Comparison of ENCODE assay signal across 1 cellular context in the genomic region with DNA sequence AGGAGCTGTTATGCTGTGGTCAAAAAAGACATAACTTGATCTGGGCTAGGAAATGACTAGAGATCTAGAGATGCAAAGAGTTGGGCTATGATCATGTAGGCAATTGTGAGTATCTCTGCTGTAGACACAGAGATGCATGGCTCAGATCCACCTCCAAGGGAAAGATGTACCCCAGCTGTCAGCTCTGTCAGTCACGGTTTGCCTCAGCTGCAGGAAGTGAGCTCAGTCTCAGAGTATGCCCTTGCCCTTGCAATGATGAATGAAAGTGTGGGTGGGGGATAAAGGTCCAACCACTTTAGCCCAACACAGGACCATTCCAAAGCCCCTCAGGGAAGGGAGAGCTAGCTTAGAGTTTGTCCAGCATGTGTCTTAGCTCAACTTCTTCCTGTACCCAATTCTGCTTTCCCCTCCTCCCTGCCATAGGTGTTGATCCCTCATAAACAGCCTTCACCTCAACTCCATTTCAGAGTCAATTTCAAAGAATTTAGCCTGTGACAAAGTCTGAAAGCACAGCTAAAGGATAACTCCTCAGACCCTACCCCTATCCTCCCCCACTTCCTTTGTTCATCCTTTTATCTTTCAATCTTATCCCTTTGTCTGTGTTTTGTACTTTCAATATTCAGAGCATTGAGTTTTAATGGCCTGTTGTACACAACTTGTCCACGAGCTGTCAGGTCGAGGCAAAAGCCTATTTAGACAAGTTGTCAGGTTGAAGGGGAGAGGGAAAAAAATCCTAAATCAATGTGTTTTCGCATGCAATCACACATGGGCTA.
A peak's percentile ranks its signal among the peaks of the same experiment; 100 is the strongest.
TF ChIP-seq lines count a peak whose summit lies in the region.

No MANE protein-coding gene starts in this region.

TF ChIP-seq in GM12878, 131 proteins besides CTCF, POLR2A, EP300 and RAD21 (continued from another document):
- TF ChIP-seq, protein P1, sequence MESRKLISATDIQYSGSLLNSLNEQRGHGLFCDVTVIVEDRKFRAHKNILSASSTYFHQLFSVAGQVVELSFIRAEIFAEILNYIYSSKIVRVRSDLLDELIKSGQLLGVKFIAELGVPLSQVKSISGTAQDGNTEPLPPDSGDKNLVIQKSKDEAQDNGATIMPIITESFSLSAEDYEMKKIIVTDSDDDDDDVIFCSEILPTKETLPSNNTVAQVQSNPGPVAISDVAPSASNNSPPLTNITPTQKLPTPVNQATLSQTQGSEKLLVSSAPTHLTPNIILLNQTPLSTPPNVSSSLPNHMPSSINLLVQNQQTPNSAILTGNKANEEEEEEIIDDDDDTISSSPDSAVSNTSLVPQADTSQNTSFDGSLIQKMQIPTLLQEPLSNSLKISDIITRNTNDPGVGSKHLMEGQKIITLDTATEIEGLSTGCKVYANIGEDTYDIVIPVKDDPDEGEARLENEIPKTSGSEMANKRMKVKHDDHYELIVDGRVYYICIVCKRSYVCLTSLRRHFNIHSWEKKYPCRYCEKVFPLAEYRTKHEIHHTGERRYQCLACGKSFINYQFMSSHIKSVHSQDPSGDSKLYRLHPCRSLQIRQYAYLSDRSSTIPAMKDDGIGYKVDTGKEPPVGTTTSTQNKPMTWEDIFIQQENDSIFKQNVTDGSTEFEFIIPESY (IDR thresholded peaks at IDR 0.05), result no peak
- TF ChIP-seq SREBF1 (IDR thresholded peaks at IDR 0.05; ENCODE audit: low read length) (no peak), TCF3 (IDR thresholded peaks at IDR 0.05; ENCODE audit: borderline replicate concordance, insufficient read depth, low read depth, low read length) (peak; percentile 90), BMI1 (IDR thresholded peaks at IDR 0.05; ENCODE audit: borderline replicate concordance) (no peak), MTA3 (IDR thresholded peaks at IDR 0.05; ENCODE audit: borderline replicate concordance, low read length) (no peak), HDAC2 (IDR thresholded peaks at IDR 0.05) (no peak), POLR2AphosphoS2 (IDR thresholded peaks at IDR 0.05; ENCODE audit: low read depth, low read length) (no peak), ATF7 (IDR thresholded peaks at IDR 0.05; ENCODE audit: low read depth) (0 out of 2 replicates have a peak, but pooled peaks have one; percentile 25), ESRRA (IDR thresholded peaks at IDR 0.05; ENCODE audit: low read length) (no peak), TCF12 (IDR thresholded peaks at IDR 0.05; ENCODE audit: low read depth, low read length) (peak; percentile 91), SMAD1 (IDR thresholded peaks at IDR 0.05; ENCODE audit: low read depth, partially characterized antibody) (no peak), BHLHE40 (IDR thresholded peaks at IDR 0.05; ENCODE audit: borderline replicate concordance in 1 of 2, low read depth in 2 of 2, low read length in 1 of 2) (peak in 1 of 2 experiments; percentile 51; a peak in 1 of 4 replicates), NFYA (IDR thresholded peaks at IDR 0.05; ENCODE audit: borderline replicate concordance, low read depth, low read length) (no peak), RAD51 (IDR thresholded peaks at IDR 0.05) (no peak), HDAC6 (IDR thresholded peaks at IDR 0.05; ENCODE audit: unreplicated experiment) (no peak), ZNF274 (IDR thresholded peaks at IDR 0.05; ENCODE audit: insufficient read depth, insufficient read length) (no peak), EED (IDR thresholded peaks at IDR 0.05; ENCODE audit: low read depth) (no peak), ZNF217 (IDR thresholded peaks at IDR 0.05) (no peak), TARDBP (IDR thresholded peaks at IDR 0.05; ENCODE audit: borderline replicate concordance) (no peak), GATAD2B (conservative IDR thresholded peaks at IDR 0.05; ENCODE audit: low read depth) (no peak), MTA2 (IDR thresholded peaks at IDR 0.05; ENCODE audit: low read depth) (no peak), SRF (IDR thresholded peaks at IDR 0.05; ENCODE audit: low read depth in 2 of 2, low read length in 2 of 2) (no peak), CBX3 (IDR thresholded peaks at IDR 0.05; ENCODE audit: borderline replicate concordance, low read depth) (no peak), NR2F1 (conservative IDR thresholded peaks at IDR 0.05) (0 out of 2 replicates have a peak, but pooled peaks have one; percentile 16), IKZF1 (conservative IDR thresholded peaks at IDR 0.05) (0 out of 2 replicates have a peak, but pooled peaks have one; percentile 17), CEBPB (IDR thresholded peaks at IDR 0.05; ENCODE audit: borderline replicate concordance in 1 of 2, low read depth in 2 of 2, low read length in 2 of 2) (no peak), RUNX3 (IDR thresholded peaks at IDR 0.05; ENCODE audit: low read length) (0 out of 2 replicates have a peak, but pooled peaks have one; percentile 28), ZBED1 (IDR thresholded peaks at IDR 0.05; ENCODE audit: borderline replicate concordance) (no peak), DPF2 (IDR thresholded peaks at IDR 0.05) (0 out of 2 replicates have a peak, but pooled peaks have one; percentile 34), RELA (IDR thresholded peaks at IDR 0.05; ENCODE audit: borderline replicate concordance, partially characterized antibody) (no peak)
- TF ChIP-seq, protein P2, sequence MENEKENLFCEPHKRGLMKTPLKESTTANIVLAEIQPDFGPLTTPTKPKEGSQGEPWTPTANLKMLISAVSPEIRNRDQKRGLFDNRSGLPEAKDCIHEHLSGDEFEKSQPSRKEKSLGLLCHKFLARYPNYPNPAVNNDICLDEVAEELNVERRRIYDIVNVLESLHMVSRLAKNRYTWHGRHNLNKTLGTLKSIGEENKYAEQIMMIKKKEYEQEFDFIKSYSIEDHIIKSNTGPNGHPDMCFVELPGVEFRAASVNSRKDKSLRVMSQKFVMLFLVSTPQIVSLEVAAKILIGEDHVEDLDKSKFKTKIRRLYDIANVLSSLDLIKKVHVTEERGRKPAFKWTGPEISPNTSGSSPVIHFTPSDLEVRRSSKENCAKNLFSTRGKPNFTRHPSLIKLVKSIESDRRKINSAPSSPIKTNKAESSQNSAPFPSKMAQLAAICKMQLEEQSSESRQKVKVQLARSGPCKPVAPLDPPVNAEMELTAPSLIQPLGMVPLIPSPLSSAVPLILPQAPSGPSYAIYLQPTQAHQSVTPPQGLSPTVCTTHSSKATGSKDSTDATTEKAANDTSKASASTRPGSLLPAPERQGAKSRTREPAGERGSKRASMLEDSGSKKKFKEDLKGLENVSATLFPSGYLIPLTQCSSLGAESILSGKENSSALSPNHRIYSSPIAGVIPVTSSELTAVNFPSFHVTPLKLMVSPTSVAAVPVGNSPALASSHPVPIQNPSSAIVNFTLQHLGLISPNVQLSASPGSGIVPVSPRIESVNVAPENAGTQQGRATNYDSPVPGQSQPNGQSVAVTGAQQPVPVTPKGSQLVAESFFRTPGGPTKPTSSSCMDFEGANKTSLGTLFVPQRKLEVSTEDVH (IDR thresholded peaks at IDR 0.05; ENCODE audit: low read depth, partially characterized antibody), result no peak
- TF ChIP-seq, protein P3, sequence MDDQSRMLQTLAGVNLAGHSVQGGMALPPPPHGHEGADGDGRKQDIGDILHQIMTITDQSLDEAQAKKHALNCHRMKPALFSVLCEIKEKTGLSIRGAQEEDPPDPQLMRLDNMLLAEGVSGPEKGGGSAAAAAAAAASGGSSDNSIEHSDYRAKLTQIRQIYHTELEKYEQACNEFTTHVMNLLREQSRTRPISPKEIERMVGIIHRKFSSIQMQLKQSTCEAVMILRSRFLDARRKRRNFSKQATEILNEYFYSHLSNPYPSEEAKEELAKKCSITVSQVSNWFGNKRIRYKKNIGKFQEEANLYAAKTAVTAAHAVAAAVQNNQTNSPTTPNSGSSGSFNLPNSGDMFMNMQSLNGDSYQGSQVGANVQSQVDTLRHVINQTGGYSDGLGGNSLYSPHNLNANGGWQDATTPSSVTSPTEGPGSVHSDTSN (IDR thresholded peaks at IDR 0.05; ENCODE audit: insufficient replicate concordance, low read depth, low read length), result peak; percentile 82
- TF ChIP-seq, protein P4, sequence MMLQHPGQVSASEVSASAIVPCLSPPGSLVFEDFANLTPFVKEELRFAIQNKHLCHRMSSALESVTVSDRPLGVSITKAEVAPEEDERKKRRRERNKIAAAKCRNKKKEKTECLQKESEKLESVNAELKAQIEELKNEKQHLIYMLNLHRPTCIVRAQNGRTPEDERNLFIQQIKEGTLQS (IDR thresholded peaks at IDR 0.05; ENCODE audit: borderline replicate concordance, extremely low read depth, low read depth, low read length), result no peak
- TF ChIP-seq, protein P5, sequence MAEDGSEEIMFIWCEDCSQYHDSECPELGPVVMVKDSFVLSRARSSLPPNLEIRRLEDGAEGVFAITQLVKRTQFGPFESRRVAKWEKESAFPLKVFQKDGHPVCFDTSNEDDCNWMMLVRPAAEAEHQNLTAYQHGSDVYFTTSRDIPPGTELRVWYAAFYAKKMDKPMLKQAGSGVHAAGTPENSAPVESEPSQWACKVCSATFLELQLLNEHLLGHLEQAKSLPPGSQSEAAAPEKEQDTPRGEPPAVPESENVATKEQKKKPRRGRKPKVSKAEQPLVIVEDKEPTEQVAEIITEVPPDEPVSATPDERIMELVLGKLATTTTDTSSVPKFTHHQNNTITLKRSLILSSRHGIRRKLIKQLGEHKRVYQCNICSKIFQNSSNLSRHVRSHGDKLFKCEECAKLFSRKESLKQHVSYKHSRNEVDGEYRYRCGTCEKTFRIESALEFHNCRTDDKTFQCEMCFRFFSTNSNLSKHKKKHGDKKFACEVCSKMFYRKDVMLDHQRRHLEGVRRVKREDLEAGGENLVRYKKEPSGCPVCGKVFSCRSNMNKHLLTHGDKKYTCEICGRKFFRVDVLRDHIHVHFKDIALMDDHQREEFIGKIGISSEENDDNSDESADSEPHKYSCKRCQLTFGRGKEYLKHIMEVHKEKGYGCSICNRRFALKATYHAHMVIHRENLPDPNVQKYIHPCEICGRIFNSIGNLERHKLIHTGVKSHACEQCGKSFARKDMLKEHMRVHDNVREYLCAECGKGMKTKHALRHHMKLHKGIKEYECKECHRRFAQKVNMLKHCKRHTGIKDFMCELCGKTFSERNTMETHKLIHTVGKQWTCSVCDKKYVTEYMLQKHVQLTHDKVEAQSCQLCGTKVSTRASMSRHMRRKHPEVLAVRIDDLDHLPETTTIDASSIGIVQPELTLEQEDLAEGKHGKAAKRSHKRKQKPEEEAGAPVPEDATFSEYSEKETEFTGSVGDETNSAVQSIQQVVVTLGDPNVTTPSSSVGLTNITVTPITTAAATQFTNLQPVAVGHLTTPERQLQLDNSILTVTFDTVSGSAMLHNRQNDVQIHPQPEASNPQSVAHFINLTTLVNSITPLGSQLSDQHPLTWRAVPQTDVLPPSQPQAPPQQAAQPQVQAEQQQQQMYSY (CRISPR knock-in tag; IDR thresholded peaks at IDR 0.05), result no peak
- TF ChIP-seq, protein P6, sequence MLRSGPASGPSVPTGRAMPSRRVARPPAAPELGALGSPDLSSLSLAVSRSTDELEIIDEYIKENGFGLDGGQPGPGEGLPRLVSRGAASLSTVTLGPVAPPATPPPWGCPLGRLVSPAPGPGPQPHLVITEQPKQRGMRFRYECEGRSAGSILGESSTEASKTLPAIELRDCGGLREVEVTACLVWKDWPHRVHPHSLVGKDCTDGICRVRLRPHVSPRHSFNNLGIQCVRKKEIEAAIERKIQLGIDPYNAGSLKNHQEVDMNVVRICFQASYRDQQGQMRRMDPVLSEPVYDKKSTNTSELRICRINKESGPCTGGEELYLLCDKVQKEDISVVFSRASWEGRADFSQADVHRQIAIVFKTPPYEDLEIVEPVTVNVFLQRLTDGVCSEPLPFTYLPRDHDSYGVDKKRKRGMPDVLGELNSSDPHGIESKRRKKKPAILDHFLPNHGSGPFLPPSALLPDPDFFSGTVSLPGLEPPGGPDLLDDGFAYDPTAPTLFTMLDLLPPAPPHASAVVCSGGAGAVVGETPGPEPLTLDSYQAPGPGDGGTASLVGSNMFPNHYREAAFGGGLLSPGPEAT (IDR thresholded peaks at IDR 0.05; ENCODE audit: low read depth), result no peak
- TF ChIP-seq, protein P7, sequence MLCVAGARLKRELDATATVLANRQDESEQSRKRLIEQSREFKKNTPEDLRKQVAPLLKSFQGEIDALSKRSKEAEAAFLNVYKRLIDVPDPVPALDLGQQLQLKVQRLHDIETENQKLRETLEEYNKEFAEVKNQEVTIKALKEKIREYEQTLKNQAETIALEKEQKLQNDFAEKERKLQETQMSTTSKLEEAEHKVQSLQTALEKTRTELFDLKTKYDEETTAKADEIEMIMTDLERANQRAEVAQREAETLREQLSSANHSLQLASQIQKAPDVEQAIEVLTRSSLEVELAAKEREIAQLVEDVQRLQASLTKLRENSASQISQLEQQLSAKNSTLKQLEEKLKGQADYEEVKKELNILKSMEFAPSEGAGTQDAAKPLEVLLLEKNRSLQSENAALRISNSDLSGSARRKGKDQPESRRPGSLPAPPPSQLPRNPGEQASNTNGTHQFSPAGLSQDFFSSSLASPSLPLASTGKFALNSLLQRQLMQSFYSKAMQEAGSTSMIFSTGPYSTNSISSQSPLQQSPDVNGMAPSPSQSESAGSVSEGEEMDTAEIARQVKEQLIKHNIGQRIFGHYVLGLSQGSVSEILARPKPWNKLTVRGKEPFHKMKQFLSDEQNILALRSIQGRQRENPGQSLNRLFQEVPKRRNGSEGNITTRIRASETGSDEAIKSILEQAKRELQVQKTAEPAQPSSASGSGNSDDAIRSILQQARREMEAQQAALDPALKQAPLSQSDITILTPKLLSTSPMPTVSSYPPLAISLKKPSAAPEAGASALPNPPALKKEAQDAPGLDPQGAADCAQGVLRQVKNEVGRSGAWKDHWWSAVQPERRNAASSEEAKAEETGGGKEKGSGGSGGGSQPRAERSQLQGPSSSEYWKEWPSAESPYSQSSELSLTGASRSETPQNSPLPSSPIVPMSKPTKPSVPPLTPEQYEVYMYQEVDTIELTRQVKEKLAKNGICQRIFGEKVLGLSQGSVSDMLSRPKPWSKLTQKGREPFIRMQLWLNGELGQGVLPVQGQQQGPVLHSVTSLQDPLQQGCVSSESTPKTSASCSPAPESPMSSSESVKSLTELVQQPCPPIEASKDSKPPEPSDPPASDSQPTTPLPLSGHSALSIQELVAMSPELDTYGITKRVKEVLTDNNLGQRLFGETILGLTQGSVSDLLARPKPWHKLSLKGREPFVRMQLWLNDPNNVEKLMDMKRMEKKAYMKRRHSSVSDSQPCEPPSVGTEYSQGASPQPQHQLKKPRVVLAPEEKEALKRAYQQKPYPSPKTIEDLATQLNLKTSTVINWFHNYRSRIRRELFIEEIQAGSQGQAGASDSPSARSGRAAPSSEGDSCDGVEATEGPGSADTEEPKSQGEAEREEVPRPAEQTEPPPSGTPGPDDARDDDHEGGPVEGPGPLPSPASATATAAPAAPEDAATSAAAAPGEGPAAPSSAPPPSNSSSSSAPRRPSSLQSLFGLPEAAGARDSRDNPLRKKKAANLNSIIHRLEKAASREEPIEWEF (IDR thresholded peaks at IDR 0.05; ENCODE audit: insufficient replicate concordance, low read depth, low read length), result no peak
